Comparison of ENCODE assay signal across 17 cellular contexts in genomic region chr4:1565598-1566295, GRCh38.
A peak's percentile ranks its signal among the peaks of the same experiment; 100 is the strongest.
DNase-seq lines count a peak whose midpoint lies in the region; ATAC-seq and TF ChIP-seq lines count a peak whose summit lies in the region.
"Had no signal": no experiment of that assay in that cellular context is flagged by ENCODE, and none has a peak within 500 bp of the region (broad histone marks: within the 10 kb centered on the region; RNA-seq: fewer than 3 reads in every experiment).

No MANE protein-coding gene starts in this region.

- H3K27ac Mint-ChIP-seq in CD4-positive, alpha-beta memory T cell: peak overlapping the region in 5 of 7 donors; percentile 53 to 86 (median 72)
- H3K27ac Mint-ChIP-seq in central memory CD8-positive, alpha-beta T cell (ENCODE audit: low read depth): no peak overlapping the region
- no peak overlapping the region for H3K27ac Mint-ChIP-seq in natural killer cell
- H3K27ac Mint-ChIP-seq in endothelial cell (ENCODE audit: unreplicated experiment): no peak overlapping the region
- H3K27ac Mint-ChIP-seq: activated naive CD4-positive, alpha-beta T cell treated with anti-CD3 and anti-CD28 coated beads, Interleukin-2, amount 10 ng/mL, durations not matched to agents 7 days and 5 days; B cell had no signal

- H3K4me2 ChIP-seq in HCT116 (ENCODE audit: low read length): peak overlapping the region; percentile 61
- H3K4me2 ChIP-seq: PC-9, smooth muscle cell had no signal

- intact Hi-C loops in CD4-positive, alpha-beta memory T cell (cut with micrococcal nuclease): no loop called here
- intact Hi-C loops in HCT116 (cut with micrococcal nuclease): no loop called here
- intact Hi-C loops in natural killer cell (cut with micrococcal nuclease): no loop called here

- H2AFZ ChIP-seq in HCT116 (ENCODE audit: low read depth, low read length, poor library complexity, severe bottlenecking): no peak overlapping the region
- H2AFZ ChIP-seq: PC-9 had no signal

- no peaks in the 10 kb centered on the region for H3K36me3 ChIP-seq in CD4-positive, alpha-beta memory T cell (ENCODE audit: insufficient read depth, low read length)
- H3K36me3 ChIP-seq in HCT116 (ENCODE audit: control insufficient read depth in 1 of 2, insufficient read depth in 2 of 2, low read length in 2 of 2): no peaks in the 10 kb centered on the region

- H3K4me3 Mint-ChIP-seq in CD4-positive, alpha-beta memory T cell: peak overlapping the region in 6 of 8 donors; percentile 58 to 82 (median 69)
- H3K4me3 Mint-ChIP-seq in central memory CD8-positive, alpha-beta T cell: peak overlapping the region; percentile 51
- H3K4me3 Mint-ChIP-seq in natural killer cell (peak overlapping the region; percentile 58), endothelial cell (ENCODE audit: unreplicated experiment) (no peak overlapping the region)
- H3K4me3 Mint-ChIP-seq: activated naive CD4-positive, alpha-beta T cell treated with anti-CD3 and anti-CD28 coated beads, Interleukin-2, amount 10 ng/mL, durations not matched to agents 7 days and 5 days; B cell had no signal

- H3K9me3 Mint-ChIP-seq in CD4-positive, alpha-beta memory T cell: no peaks in the 10 kb centered on the region
- H3K9me3 Mint-ChIP-seq in central memory CD8-positive, alpha-beta T cell: no peaks in the 10 kb centered on the region
- no peaks in the 10 kb centered on the region for H3K9me3 Mint-ChIP-seq in natural killer cell
- H3K9me3 Mint-ChIP-seq in endothelial cell (ENCODE audit: unreplicated experiment): no peaks in the 10 kb centered on the region

- H3K27ac ChIP-seq in CD4-positive, alpha-beta memory T cell (ENCODE audit: low read depth, low read length): no peak overlapping the region
- H3K27ac ChIP-seq in HCT116 (ENCODE audit: low read depth, low read length): peak overlapping the region; percentile 39; the same call in 1 of the 2 replicates
- H3K27ac ChIP-seq: dorsolateral prefrontal cortex, PC-9, SK-N-MC, testis had no signal

- no peaks in the 10 kb centered on the region for H3K9me2 ChIP-seq in HCT116 (ENCODE audit: insufficient read depth)

- POLR2A ChIA-PET in CD4-positive, alpha-beta memory T cell (lab: Charles Lee; ENCODE audit: partially characterized antibody): interaction anchor here (1.2 to 1.8 kb wide), 2 partner anchors 14 to 39 kb away, joined by 3 to 5 read pairs; no protein-coding TSS in a partner anchor
- POLR2A ChIA-PET in HCT116 (lab: Charles Lee): no interaction called here

- no peaks in the 10 kb centered on the region for H3K79me2 ChIP-seq in HCT116 (ENCODE audit: insufficient read depth, low read length)

- peaks cover 0 to 4% (median 2%) of the 10 kb centered on the region in 4 donors for H3K4me1 Mint-ChIP-seq in CD4-positive, alpha-beta memory T cell
- peaks cover 5% of the 10 kb centered on the region for H3K4me1 Mint-ChIP-seq in central memory CD8-positive, alpha-beta T cell
- no peaks in the 10 kb centered on the region for H3K4me1 Mint-ChIP-seq in natural killer cell
- H3K4me1 Mint-ChIP-seq in endothelial cell (ENCODE audit: unreplicated experiment): no peaks in the 10 kb centered on the region

- TF ChIP-seq CTCF in HCT116 (IDR thresholded peaks at IDR 0.05 in 2 of 3, conservative IDR thresholded peaks at IDR 0.05 in 1 of 3; ENCODE audit: borderline replicate concordance in 1 of 3, insufficient read depth in 1 of 3, low read depth in 2 of 3, low read length in 2 of 3): no peak
- TF ChIP-seq CTCF in natural killer cell (IDR thresholded peaks at IDR 0.05): no peak
- no peak for TF ChIP-seq CTCF in endothelial cell (IDR thresholded peaks at IDR 0.05; ENCODE audit: unreplicated experiment)

- peaks cover 10% of the 10 kb centered on the region for H3K4me1 ChIP-seq in CD4-positive, alpha-beta memory T cell (ENCODE audit: insufficient read depth, low read length)
- H3K4me1 ChIP-seq in HCT116 (ENCODE audit: control insufficient read depth in 1 of 2, insufficient read depth in 2 of 2, low read length in 2 of 2): peaks cover 13 to 25% of the 10 kb centered on the region in 2 experiments

- ATAC-seq in HCT116 (no peak; the same call in 1 of the 2 replicates), natural killer cell (peak in 1 of 3 donors; percentile 36), GM19397 (IDR thresholded peaks at IDR 0.05; ENCODE audit: unreplicated experiment) (no peak)
- peak; percentile 30 for ATAC-seq in central memory CD8-positive, alpha-beta T cell (replicated peaks; ENCODE audit: extremely low read depth, poor library complexity, severe bottlenecking)

- no TSS peak for BruUV-seq in HCT116 (replicated peaks; lab: Mats Ljungman, UMichigan)

- H3K27me3 ChIP-seq in CD4-positive, alpha-beta memory T cell (ENCODE audit: insufficient read depth, low read length): no peaks in the 10 kb centered on the region
- H3K27me3 ChIP-seq in HCT116 (ENCODE audit: insufficient read depth, low read length): no peaks in the 10 kb centered on the region
- H3K27me3 ChIP-seq: testis had no signal

- no peak overlapping the region for H3K4me3 ChIP-seq in CD4-positive, alpha-beta memory T cell (ENCODE audit: low read length in 2 of 2)
- H3K4me3 ChIP-seq in HCT116 (replicated peaks in 1 of 2; ENCODE audit: low read depth in 1 of 2, low read length in 2 of 2): no peak overlapping the region
- H3K4me3 ChIP-seq: dorsolateral prefrontal cortex, PC-9, SK-N-MC, smooth muscle cell, testis had no signal

- H3K9me3 ChIP-seq in CD4-positive, alpha-beta memory T cell (ENCODE audit: control insufficient read depth in 1 of 2, low read length in 2 of 2): no peaks in the 10 kb centered on the region
- no peaks in the 10 kb centered on the region for H3K9me3 ChIP-seq in HCT116 (ENCODE audit: control insufficient read depth in 1 of 2, insufficient read depth in 1 of 2, low read depth in 1 of 2, low read length in 2 of 2)
- H3K9me3 ChIP-seq: testis had no signal

- CTCF ChIA-PET in CD4-positive, alpha-beta memory T cell (lab: Charles Lee; ENCODE audit: partially characterized antibody): no interaction called here
- CTCF ChIA-PET in HCT116 (lab: Charles Lee): no interaction called here

- TF ChIP-seq RAD21 in HCT116 (IDR thresholded peaks at IDR 0.05; ENCODE audit: low read depth): no peak

- no peaks in the 10 kb centered on the region for H4K20me1 ChIP-seq in HCT116 (ENCODE audit: insufficient read depth)

- no peak for TF ChIP-seq POLR2A in HCT116 (IDR thresholded peaks at IDR 0.05; ENCODE audit: borderline replicate concordance, extremely low read depth, insufficient read depth, insufficient read length)

- RAD21 ChIA-PET in HCT116 (lab: Charles Lee; ENCODE audit: low non-redundant PET in 1 of 2, low total read pairs in 2 of 2, uncharacterized antibody in 2 of 2, unreplicated experiment in 2 of 2): no interaction called here

- DNase-seq in CD4-positive, alpha-beta memory T cell: peak in 4 of 5 donors; percentile 27 to 42 (median 30)
- DNase-seq in HCT116 (ENCODE audit: low read depth, low spot score) (no peak), natural killer cell (no peak), NCI-H1105 (lab: John Stamatoyannopoulos, UW) (no peak), endothelial cell (ENCODE audit: low spot score) (no peak)
- no peak for DNase-seq in central memory CD8-positive, alpha-beta T cell (ENCODE audit: low spot score in 2 of 2)
- DNase-seq: activated CD4-positive, alpha-beta T cell treated with anti-CD3 and anti-CD28 coated beads for 48 hours; dorsolateral prefrontal cortex; NCI-H1417 treated with DMSO at 0.1 percent for 48 hours; NCI-H748 treated with DMSO at 0.1 percent for 48 hours; PC-9 had no signal

- H3K27me3 Mint-ChIP-seq in CD4-positive, alpha-beta memory T cell: peaks cover 2% of the 10 kb centered on the region in 2 donors
- H3K27me3 Mint-ChIP-seq in central memory CD8-positive, alpha-beta T cell: peaks cover 21% of the 10 kb centered on the region
- H3K27me3 Mint-ChIP-seq in natural killer cell (ENCODE audit: low read depth in 2 of 2) (peaks cover 0 to 2% of the 10 kb centered on the region in 2 donors), endothelial cell (ENCODE audit: unreplicated experiment) (peaks cover 9% of the 10 kb centered on the region)

- no peaks in the 10 kb centered on the region for H3K36me3 Mint-ChIP-seq in CD4-positive, alpha-beta memory T cell
- H3K36me3 Mint-ChIP-seq in central memory CD8-positive, alpha-beta T cell (ENCODE audit: insufficient read depth): no peaks in the 10 kb centered on the region
- no peaks in the 10 kb centered on the region for H3K36me3 Mint-ChIP-seq in natural killer cell
- H3K36me3 Mint-ChIP-seq in endothelial cell (ENCODE audit: low read depth, unreplicated experiment): no peaks in the 10 kb centered on the region
- H3K36me3 Mint-ChIP-seq: activated naive CD4-positive, alpha-beta T cell treated with anti-CD3 and anti-CD28 coated beads, Interleukin-2, amount 10 ng/mL, durations not matched to agents 7 days and 5 days had no signal

- peak overlapping the region; percentile 51 for H3K9ac ChIP-seq in HCT116 (ENCODE audit: low read length)

TF ChIP-seq in HCT116, 20 proteins besides CTCF, POLR2A, EP300 and RAD21 (continues in another document):
- no peak for TF ChIP-seq ZNF274 (IDR thresholded peaks at IDR 0.05; ENCODE audit: low read depth, low read length)
- no peak for TF ChIP-seq YY1 (IDR thresholded peaks at IDR 0.05; ENCODE audit: extremely low read depth, insufficient replicate concordance, low read depth, low read length)
- TF ChIP-seq EZH2 (IDR thresholded peaks at IDR 0.05): no peak
- TF ChIP-seq, protein P1, sequence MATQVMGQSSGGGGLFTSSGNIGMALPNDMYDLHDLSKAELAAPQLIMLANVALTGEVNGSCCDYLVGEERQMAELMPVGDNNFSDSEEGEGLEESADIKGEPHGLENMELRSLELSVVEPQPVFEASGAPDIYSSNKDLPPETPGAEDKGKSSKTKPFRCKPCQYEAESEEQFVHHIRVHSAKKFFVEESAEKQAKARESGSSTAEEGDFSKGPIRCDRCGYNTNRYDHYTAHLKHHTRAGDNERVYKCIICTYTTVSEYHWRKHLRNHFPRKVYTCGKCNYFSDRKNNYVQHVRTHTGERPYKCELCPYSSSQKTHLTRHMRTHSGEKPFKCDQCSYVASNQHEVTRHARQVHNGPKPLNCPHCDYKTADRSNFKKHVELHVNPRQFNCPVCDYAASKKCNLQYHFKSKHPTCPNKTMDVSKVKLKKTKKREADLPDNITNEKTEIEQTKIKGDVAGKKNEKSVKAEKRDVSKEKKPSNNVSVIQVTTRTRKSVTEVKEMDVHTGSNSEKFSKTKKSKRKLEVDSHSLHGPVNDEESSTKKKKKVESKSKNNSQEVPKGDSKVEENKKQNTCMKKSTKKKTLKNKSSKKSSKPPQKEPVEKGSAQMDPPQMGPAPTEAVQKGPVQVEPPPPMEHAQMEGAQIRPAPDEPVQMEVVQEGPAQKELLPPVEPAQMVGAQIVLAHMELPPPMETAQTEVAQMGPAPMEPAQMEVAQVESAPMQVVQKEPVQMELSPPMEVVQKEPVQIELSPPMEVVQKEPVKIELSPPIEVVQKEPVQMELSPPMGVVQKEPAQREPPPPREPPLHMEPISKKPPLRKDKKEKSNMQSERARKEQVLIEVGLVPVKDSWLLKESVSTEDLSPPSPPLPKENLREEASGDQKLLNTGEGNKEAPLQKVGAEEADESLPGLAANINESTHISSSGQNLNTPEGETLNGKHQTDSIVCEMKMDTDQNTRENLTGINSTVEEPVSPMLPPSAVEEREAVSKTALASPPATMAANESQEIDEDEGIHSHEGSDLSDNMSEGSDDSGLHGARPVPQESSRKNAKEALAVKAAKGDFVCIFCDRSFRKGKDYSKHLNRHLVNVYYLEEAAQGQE (IDR thresholded peaks at IDR 0.05; ENCODE audit: low read depth): no peak
- no peak for TF ChIP-seq FOSL1 (IDR thresholded peaks at IDR 0.05; ENCODE audit: low read depth)

Comparison
In these comparisons a context has a peak if more than half of its experiments do, and no peak if none do; other contexts are left out.
1. DNase-seq: peak in CD4-positive, alpha-beta memory T cell (4 of 5); none in HCT116 (single experiment), central memory CD8-positive, alpha-beta T cell (0 of 2), natural killer cell (single experiment), NCI-H1105 (single experiment) and endothelial cell (single experiment).
2. H3K27ac Mint-ChIP-seq: peak in CD4-positive, alpha-beta memory T cell (5 of 7); none in central memory CD8-positive, alpha-beta T cell (single experiment), natural killer cell (0 of 2) and endothelial cell (single experiment).